ENCODE assay signal across 14 cellular contexts in the genomic region with DNA sequence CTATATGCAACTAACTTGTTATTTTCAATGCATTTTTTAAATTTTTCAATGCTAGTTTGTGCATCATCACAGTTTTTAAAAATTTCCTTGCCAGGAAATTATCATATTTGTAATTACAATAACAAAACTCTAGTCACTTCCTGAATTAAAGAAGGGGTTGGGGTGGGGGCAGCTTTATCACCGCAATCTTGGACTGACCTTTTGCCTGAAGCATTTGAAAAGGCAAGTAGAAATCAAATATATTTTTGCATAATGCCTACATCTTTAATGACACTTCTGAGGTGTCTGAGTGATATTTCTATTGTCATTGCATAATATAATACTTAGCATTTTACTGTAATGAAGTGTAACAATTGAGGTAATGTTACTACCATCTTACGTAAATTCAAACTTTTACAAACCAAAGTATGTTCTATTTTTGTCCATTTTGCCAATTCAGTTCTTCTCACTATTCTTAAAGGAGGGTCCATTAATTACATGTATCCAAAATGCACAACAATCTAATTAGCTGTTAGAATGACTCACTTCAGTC.
"Had no signal": no experiment of that assay in that cellular context is flagged by ENCODE, and none has a peak within 500 bp of the region (broad histone marks: within the 10 kb centered on the region; RNA-seq: fewer than 3 reads in every experiment).

No MANE protein-coding gene starts in this region.

- H3K9me3 Mint-ChIP-seq: activated CD4-positive, alpha-beta memory T cell treated with anti-CD3 and anti-CD28 coated beads for 36 hours; nephron; T-helper 2 cell treated with Interferon-gamma antibody and Interleukin-4, amounts not matched to agents 5 μg/mL and 100 μg/mL, for 36 hours had no signal

- H3K9me3 ChIP-seq: colonic mucosa, tibial artery had no signal

- H3K4me1 ChIP-seq: colonic mucosa, tibial artery had no signal

- H3K4me3 ChIP-seq: colonic mucosa, SK-N-MC, tibial artery had no signal

- H3K27ac ChIP-seq: colonic mucosa, SK-N-MC, tibial artery had no signal

- H3K36me3 Mint-ChIP-seq: activated CD4-positive, alpha-beta memory T cell treated with anti-CD3 and anti-CD28 coated beads for 36 hours; activated naive CD8-positive, alpha-beta T cell had no signal

- H3K27me3 Mint-ChIP-seq: activated CD4-positive, alpha-beta memory T cell treated with anti-CD3 and anti-CD28 coated beads for 36 hours; activated naive CD8-positive, alpha-beta T cell had no signal

- H3K36me3 ChIP-seq: colonic mucosa, tibial artery had no signal

- H3K4me1 Mint-ChIP-seq: nephron had no signal

- H3K4me3 Mint-ChIP-seq: activated CD4-positive, alpha-beta memory T cell treated with anti-CD3 and anti-CD28 coated beads for 36 hours; activated naive CD8-positive, alpha-beta T cell; nephron; T-helper 2 cell treated with Interferon-gamma antibody and Interleukin-4, amounts not matched to agents 5 μg/mL and 100 μg/mL, for 36 hours had no signal

- H3K27ac Mint-ChIP-seq: activated CD4-positive, alpha-beta memory T cell treated with anti-CD3 and anti-CD28 coated beads for 36 hours; activated naive CD8-positive, alpha-beta T cell; nephron; T-helper 2 cell treated with Interferon-gamma antibody and Interleukin-4, amounts not matched to agents 5 μg/mL and 100 μg/mL, for 36 hours had no signal

- DNase-seq: activated CD4-positive, alpha-beta memory T cell treated with anti-CD3 and anti-CD28 coated beads for 36 hours; activated CD4-positive, alpha-beta T cell treated with anti-CD3 and anti-CD28 coated beads for 4 hours; central memory CD4-positive, alpha-beta T cell; colonic mucosa; erythroblast; head of caudate nucleus; posterior cingulate gyrus; retina; stimulated activated naive CD4-positive, alpha-beta T cell; tibial artery had no signal

- H3K27me3 ChIP-seq: colonic mucosa, tibial artery had no signal
